11 cellular contexts compared by ENCODE assay signal in genomic region chr15:75817151-75817935, GRCh38. TPM values are rescaled to one million over a fixed set of nuclear protein-coding genes. Genes with fewer than 3 reads are reported as not detected.
DNase-seq lines count a peak whose midpoint lies in the region; ATAC-seq and TF ChIP-seq lines count a peak whose summit lies in the region.
"Had no signal": no experiment of that assay in that cellular context is flagged by ENCODE, and none has a peak within 500 bp of the region (broad histone marks: within the 10 kb centered on the region; RNA-seq: fewer than 3 reads in every experiment).

No MANE protein-coding gene starts in this region.

- no peaks in the 10 kb centered on the region for H4K20me1 ChIP-seq in IMR-90 (ENCODE audit: insufficient read depth, low read length)

- no peak overlapping the region; the same call in 1 of the 2 replicates for H3K18ac ChIP-seq in IMR-90 (ENCODE audit: low read depth, low read length)

- peak overlapping the region; percentile 83; the same call in 1 of the 2 replicates for H3K4me2 ChIP-seq in IMR-90 (ENCODE audit: low read depth, low read length)

- dilution Hi-C loops in IMR-90 (cut with HindIII; ENCODE audit: low sequenced_read_pairs, unreplicated experiment), result no loop called here

- H3K56ac ChIP-seq in IMR-90 (ENCODE audit: extremely low read depth, insufficient read depth, low read length), result no peak overlapping the region

- H2BK5ac ChIP-seq in IMR-90 (ENCODE audit: low read depth, low read length, poor library complexity, severe bottlenecking), result no peak overlapping the region

- H3K9me3 ChIP-seq in CD8-positive, alpha-beta memory T cell (ENCODE audit: low read length), result no peaks in the 10 kb centered on the region
- H3K9me3 ChIP-seq in IMR-90 (ENCODE audit: control insufficient read depth, insufficient read depth, low read length), result no peaks in the 10 kb centered on the region
- H3K9me3 ChIP-seq: testis had no signal

- H3K9ac ChIP-seq in IMR-90 (ENCODE audit: low read depth, low read length), result no peak overlapping the region

- in situ Hi-C loops in IMR-90 (cut with MboI; ENCODE audit: low sequenced_read_pairs), result loop anchor here (10.0 kb wide), 1 partner anchor 327 kb away; no protein-coding TSS in a partner anchor

- H3K4ac ChIP-seq in IMR-90 (ENCODE audit: low read depth, low read length), result no peak overlapping the region

- TF ChIP-seq RAD21 in IMR-90 (IDR thresholded peaks at IDR 0.05; ENCODE audit: low read length), result no peak

- no peak overlapping the region for H2AK9ac ChIP-seq in IMR-90 (replicated peaks; ENCODE audit: low read depth, low read length, poor library complexity)

- no peak for TF ChIP-seq POLR2A in IMR-90 (IDR thresholded peaks at IDR 0.05; ENCODE audit: low read depth, low read length)

- no peaks in the 10 kb centered on the region for H3K27me3 ChIP-seq in CD8-positive, alpha-beta memory T cell (ENCODE audit: insufficient read depth, low read length, poor library complexity, severe bottlenecking)
- H3K27me3 ChIP-seq in IMR-90 (ENCODE audit: control insufficient read depth, insufficient read depth, low read length), result peaks cover 2% of the 10 kb centered on the region
- H3K27me3 ChIP-seq: cardiac muscle cell, testis had no signal

- H4K8ac ChIP-seq in IMR-90 (ENCODE audit: low read depth in 2 of 2, low read length in 2 of 2), result peak overlapping the region in 1 of 2 experiments; percentile 22; a peak in 1 of 4 replicates

- no peaks in the 10 kb centered on the region for H3K27me3 Mint-ChIP-seq in CD8-positive, alpha-beta memory T cell
- H3K27me3 Mint-ChIP-seq in activated naive CD8-positive, alpha-beta T cell treated with anti-CD3 and anti-CD28 coated beads, Interleukin-2, amount 50 U/mL, for 24 hours, result no peaks in the 10 kb centered on the region
- H3K27me3 Mint-ChIP-seq in neural crest cell (ENCODE audit: low read depth), result no peaks in the 10 kb centered on the region

- H3K4me3 Mint-ChIP-seq in CD8-positive, alpha-beta memory T cell, result peak overlapping the region in 4 of 7 donors; percentile 13 to 50 (median 17)
- H3K4me3 Mint-ChIP-seq in activated naive CD8-positive, alpha-beta T cell treated with anti-CD3 and anti-CD28 coated beads, Interleukin-2, amount 50 U/mL, for 24 hours, result peak overlapping the region; percentile 39
- H3K4me3 Mint-ChIP-seq in neural crest cell, result no peak overlapping the region

- POLR2A ChIA-PET in CD8-positive, alpha-beta memory T cell (lab: Charles Lee), result no interaction called here
- POLR2A ChIA-PET in IMR-90 (lab: Charles Lee; ENCODE audit: unreplicated experiment), result no interaction called here

- no peak overlapping the region for H2BK20ac ChIP-seq in IMR-90 (ENCODE audit: low read depth, low read length)

- intact Hi-C loops in IMR-90 (cut with micrococcal nuclease), result no loop called here

- H2AK5ac ChIP-seq in IMR-90 (ENCODE audit: low read depth, low read length), result no peak overlapping the region

- CTCF ChIA-PET in CD8-positive, alpha-beta memory T cell (lab: Charles Lee), result no interaction called here
- CTCF ChIA-PET in IMR-90 (lab: Yijun Ruan, JAX), result no interaction called here

- no peaks in the 10 kb centered on the region for H3K9me3 Mint-ChIP-seq in CD8-positive, alpha-beta memory T cell
- H3K9me3 Mint-ChIP-seq in activated naive CD8-positive, alpha-beta T cell treated with anti-CD3 and anti-CD28 coated beads, Interleukin-2, amount 50 U/mL, for 24 hours, result no peaks in the 10 kb centered on the region
- H3K9me3 Mint-ChIP-seq in neural crest cell, result no peaks in the 10 kb centered on the region

- H2BK120ac ChIP-seq in IMR-90 (ENCODE audit: low read depth, low read length), result no peak overlapping the region; the same call in 1 of the 2 replicates

- no peak overlapping the region for H2AFZ ChIP-seq in IMR-90 (replicated peaks; ENCODE audit: low read length, poor library complexity)

- H3K79me1 ChIP-seq in IMR-90 (ENCODE audit: low read depth in 1 of 2, low read length in 2 of 2), result no peaks in the 10 kb centered on the region

- H4K5ac ChIP-seq in IMR-90 (ENCODE audit: low read depth, low read length), result peak overlapping the region; percentile 81; the same call in 1 of the 2 replicates

- WGBS in IMR-90 (ENCODE audit: extremely low coverage in 2 of 2, insufficient read length in 1 of 2), 2 experiments, result no CpG with 5 or more reads among the region's 6 CpGs

- H4K91ac ChIP-seq in IMR-90 (ENCODE audit: insufficient read depth, low read depth, low read length), result no peak overlapping the region

- peaks cover 7 to 14% (median 11%) of the 10 kb centered on the region in 3 donors for H3K4me1 Mint-ChIP-seq in CD8-positive, alpha-beta memory T cell
- peaks cover 12% of the 10 kb centered on the region for H3K4me1 Mint-ChIP-seq in activated naive CD8-positive, alpha-beta T cell treated with anti-CD3 and anti-CD28 coated beads, Interleukin-2, amount 50 U/mL, for 24 hours
- no peaks in the 10 kb centered on the region for H3K4me1 Mint-ChIP-seq in neural crest cell

- H3K36me3 Mint-ChIP-seq in CD8-positive, alpha-beta memory T cell, result no peaks in the 10 kb centered on the region
- no peaks in the 10 kb centered on the region for H3K36me3 Mint-ChIP-seq in activated naive CD8-positive, alpha-beta T cell treated with anti-CD3 and anti-CD28 coated beads, Interleukin-2, amount 50 U/mL, for 24 hours (ENCODE audit: low read depth)
- H3K36me3 Mint-ChIP-seq in neural crest cell (ENCODE audit: low read depth), result no peaks in the 10 kb centered on the region

- no peak overlapping the region for H3K23ac ChIP-seq in IMR-90 (ENCODE audit: low read depth, low read length)

- H3K4me3 ChIP-seq in CD8-positive, alpha-beta memory T cell (ENCODE audit: low read length), result no peak overlapping the region
- H3K4me3 ChIP-seq in IMR-90 (ENCODE audit: insufficient read depth, low read depth, low read length), result peak overlapping the region; percentile 38; the same call in 1 of the 2 replicates
- H3K4me3 ChIP-seq: cardiac muscle cell had no signal

- H3K9me1 ChIP-seq in IMR-90 (ENCODE audit: insufficient read depth, low read length), result no peaks in the 10 kb centered on the region

- no peaks in the 10 kb centered on the region for H3K36me3 ChIP-seq in CD8-positive, alpha-beta memory T cell (ENCODE audit: insufficient read depth, low read length)
- no peaks in the 10 kb centered on the region for H3K36me3 ChIP-seq in IMR-90 (ENCODE audit: control insufficient read depth, insufficient read depth, low read length)
- H3K36me3 ChIP-seq: cardiac muscle cell had no signal

- no peak overlapping the region for H3K27ac ChIP-seq in CD8-positive, alpha-beta memory T cell (ENCODE audit: low read depth, low read length)
- no peak overlapping the region for H3K27ac ChIP-seq in IMR-90 (ENCODE audit: insufficient read depth, low read length)
- H3K27ac ChIP-seq: cardiac muscle cell, testis had no signal

- H3K14ac ChIP-seq in IMR-90 (replicated peaks; ENCODE audit: low read depth, low read length), result no peak overlapping the region

- no peak overlapping the region for H2BK15ac ChIP-seq in IMR-90 (ENCODE audit: low read depth, low read length)

- TF ChIP-seq CTCF in IMR-90 (conservative IDR thresholded peaks at IDR 0.05; ENCODE audit: low read depth, low read length), result no peak
- no peak for TF ChIP-seq CTCF in neural crest cell (conservative IDR thresholded peaks at IDR 0.05)

- DNase-seq in CD8-positive, alpha-beta memory T cell, result no peak
- DNase-seq in IMR-90, result no peak
- DNase-seq in activated naive CD8-positive, alpha-beta T cell treated with anti-CD3 and anti-CD28 coated beads, Interleukin-2, amount 50 U/mL, for 24 hours, result no peak
- DNase-seq in neural crest cell (ENCODE audit: low read depth, low spot score), result no peak
- DNase-seq in pons (ENCODE audit: low spot score), result no peak
- no peak for DNase-seq in NCI-H2196 (lab: John Stamatoyannopoulos, UW; ENCODE audit: unreplicated experiment)
- DNase-seq in amygdala (lab: John Stamatoyannopoulos, UW), result no peak
- DNase-seq: stimulated activated CD4-positive, alpha-beta T cell treated with anti-CD3 and anti-CD28 coated beads, Interleukin-12 subunit alpha, Interleukin-12 subunit beta, amount 100 ng/mL, for 4 hours; testis had no signal

- no peak overlapping the region for H3K27ac Mint-ChIP-seq in CD8-positive, alpha-beta memory T cell
- H3K27ac Mint-ChIP-seq in activated naive CD8-positive, alpha-beta T cell treated with anti-CD3 and anti-CD28 coated beads, Interleukin-2, amount 50 U/mL, for 24 hours, result peak overlapping the region; percentile 2
- peak overlapping the region; percentile 62 for H3K27ac Mint-ChIP-seq in neural crest cell (ENCODE audit: unreplicated experiment)

- ATAC-seq in IMR-90 (ENCODE audit: low read depth), result peak; percentile 54; the same call in 1 of the 2 replicates
- peak; percentile 69 for ATAC-seq in activated naive CD8-positive, alpha-beta T cell treated with anti-CD3 and anti-CD28 coated beads, Interleukin-2, amount 50 U/mL, for 24 hours
- no peak for ATAC-seq in HG02884 (IDR thresholded peaks at IDR 0.05; ENCODE audit: unreplicated experiment)

- peaks cover 7% of the 10 kb centered on the region for H3K4me1 ChIP-seq in CD8-positive, alpha-beta memory T cell (ENCODE audit: insufficient read depth, low read length)
- no peaks in the 10 kb centered on the region for H3K4me1 ChIP-seq in IMR-90 (ENCODE audit: control insufficient read depth, insufficient read depth, low read length)
- H3K4me1 ChIP-seq: testis had no signal

- no TSS peak for BruUV-seq in IMR-90 (replicated peaks; lab: Mats Ljungman, UMichigan)

TF ChIP-seq in IMR-90, 13 proteins besides CTCF, POLR2A, EP300 and RAD21 (continues in another document):
- no peak for TF ChIP-seq USF2 (IDR thresholded peaks at IDR 0.05; ENCODE audit: low read depth, low read length)
- no peak for TF ChIP-seq CEBPB (IDR thresholded peaks at IDR 0.05; ENCODE audit: low read depth, low read length)
- no peak for TF ChIP-seq FOS (IDR thresholded peaks at IDR 0.05; ENCODE audit: low read depth, low read length)
- TF ChIP-seq SMC3 (IDR thresholded peaks at IDR 0.05; ENCODE audit: low read depth, low read length), result no peak
- no peak for TF ChIP-seq MAFK (IDR thresholded peaks at IDR 0.05; ENCODE audit: low read depth, low read length)
- no peak for TF ChIP-seq RFX5 (IDR thresholded peaks at IDR 0.05; ENCODE audit: low read depth, low read length)
- no peak for TF ChIP-seq BHLHE40 (IDR thresholded peaks at IDR 0.05; ENCODE audit: low read depth, low read length)
- no peak for TF ChIP-seq CHD1 (IDR thresholded peaks at IDR 0.05; ENCODE audit: low read depth, low read length)

RNA-seq across cellular contexts. Expression of gene UBE2Q2, which starts 25.9 kb away (rescaled TPM):
- 10 to 100 TPM; 17.5 to 19.3 TPM for total RNA-seq in CD8-positive, alpha-beta memory T cell
- polyA plus RNA-seq in CD8-positive, alpha-beta memory T cell, result 38.3 TPM
- 28.9 and 44.2 TPM in 2 replicates for total RNA-seq in IMR-90 (2012; rRNA removed)
- 14.0 and 18.0 TPM in 2 replicates for polyA plus RNA-seq in IMR-90 (2012; rRNA removed)
- 3.6 and 7.7 TPM in 2 replicates for polyA plus RNA-seq in IMR-90 (2012; cell fraction: cytosol; rRNA removed)
- polyA plus RNA-seq in IMR-90 (2012; cell fraction: nucleus; rRNA removed; ENCODE audit: low replicate concordance), result 6.6 and 18.5 TPM in 2 replicates
- total RNA-seq in neural crest cell, result 28.7 and 30.0 TPM in 2 replicates

Comparison
In these comparisons a context has a peak if more than half of its experiments do, and no peak if none do; other contexts are left out.
1. H3K27ac Mint-ChIP-seq: peak in activated naive CD8-positive, alpha-beta T cell treated with anti-CD3 and anti-CD28 coated beads, Interleukin-2, amount 50 U/mL, for 24 hours (single experiment) and neural crest cell (single experiment); none in CD8-positive, alpha-beta memory T cell (0 of 8).